8 cellular contexts compared by ENCODE assay signal in the genomic region with DNA sequence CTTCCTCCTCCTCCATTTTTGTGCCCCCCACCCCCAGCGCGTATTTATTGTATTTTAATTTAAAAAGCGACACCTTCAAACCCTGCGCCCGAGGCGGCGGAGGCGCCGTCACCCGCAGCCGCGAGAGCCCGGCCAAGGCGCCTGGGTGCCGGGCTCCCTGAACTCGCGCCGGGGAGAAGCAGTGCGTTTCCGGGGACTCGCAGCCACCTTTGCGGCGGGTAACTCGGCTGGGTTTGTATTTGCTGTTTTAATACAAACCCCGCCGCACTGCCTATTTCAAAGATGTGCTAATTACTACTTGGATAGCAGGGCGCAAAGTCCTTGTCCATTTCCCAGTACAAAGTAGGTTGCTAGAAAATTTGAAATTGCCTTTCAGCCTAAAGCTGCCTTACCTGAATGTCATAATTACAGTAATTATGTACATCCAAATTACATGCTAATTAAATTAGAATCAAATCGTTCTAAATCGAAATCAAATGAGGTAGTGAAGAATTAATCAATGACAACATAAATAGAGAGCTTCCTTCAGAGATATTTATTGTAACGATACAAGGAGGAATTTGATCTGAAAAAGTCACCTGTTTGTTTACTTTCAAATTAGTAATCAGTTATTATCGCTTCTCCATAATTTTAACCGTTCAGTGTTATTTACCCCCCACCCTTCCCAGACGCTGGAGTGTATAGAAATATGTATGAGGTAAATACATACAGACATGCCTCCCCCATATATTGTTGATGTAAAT. TPM values are rescaled to one million over a fixed set of nuclear protein-coding genes. Genes with fewer than 3 reads are reported as not detected.
A peak's percentile ranks its signal among the peaks of the same experiment; 100 is the strongest.
DNase-seq lines count a peak whose midpoint lies in the region; ATAC-seq and TF ChIP-seq lines count a peak whose summit lies in the region.

No MANE protein-coding gene starts in this region.

- H3K27me3 ChIP-seq in CD4-positive, alpha-beta T cell (ENCODE audit: control insufficient read depth, insufficient read depth, low read length) = peaks cover 80% of the 10 kb centered on the region

- H3K36me3 Mint-ChIP-seq in CD4-positive, alpha-beta T cell (ENCODE audit: low read depth) = peaks cover 21% of the 10 kb centered on the region
- H3K36me3 Mint-ChIP-seq in activated CD8-positive, alpha-beta memory T cell treated with anti-CD3 and anti-CD28 coated beads, Interleukin-2, amount 10 ng/mL, durations not matched to agents 7 days and 5 days = peaks cover 6% of the 10 kb centered on the region

- intact Hi-C loops in CD4-positive, alpha-beta T cell (cut with DNase I, micrococcal nuclease) = loop anchor here (5.0 to 10.0 kb wide), 4 partner anchors 95 to 1118 kb away; partner anchors contain the start of genes OLA1 (in 2 of the 2) and SP3 (in 2 of the 2)
- intact Hi-C loops in posterior vena cava (cut with DNase I) = loop anchor here (1.0 to 10.0 kb wide), 3 partner anchors 44 to 940 kb away; no protein-coding TSS in a partner anchor

- peak overlapping the region; percentile 45 for H3K4me3 Mint-ChIP-seq in CD4-positive, alpha-beta T cell
- H3K4me3 Mint-ChIP-seq in activated CD8-positive, alpha-beta memory T cell treated with anti-CD3 and anti-CD28 coated beads, Interleukin-2, amount 10 ng/mL, durations not matched to agents 7 days and 5 days = peak overlapping the region; percentile 35

- DNase-seq in CD4-positive, alpha-beta T cell = peak in 2 of 10 experiments; percentile 23 to 47
- peak; percentile 56 for DNase-seq in GM20000 (ENCODE audit: low spot score)
- DNase-seq in activated CD8-positive, alpha-beta memory T cell treated with anti-CD3 and anti-CD28 coated beads, Interleukin-2, amount 10 ng/mL, durations not matched to agents 7 days and 5 days = peak; percentile 50
- DNase-seq in left kidney (ENCODE audit: low read depth, low spot score) = peak; percentile 50
- no peak for DNase-seq in posterior vena cava (ENCODE audit: low spot score)
- no peak for DNase-seq in omental fat pad (ENCODE audit: low spot score)
- DNase-seq in NCI-H146 treated with DMSO at 0.1 percent for 48 hours (lab: John Stamatoyannopoulos, UW; ENCODE audit: unreplicated experiment) = no peak

- CTCF ChIA-PET in CD4-positive, alpha-beta T cell (lab: Charles Lee) = no interaction called here
- CTCF ChIA-PET in activated CD8-positive, alpha-beta memory T cell treated with anti-CD3 and anti-CD28 coated beads, Interleukin-2, amount 10 ng/mL, durations not matched to agents 7 days and 5 days (lab: Charles Lee) = interaction anchor here (0.6 to 2.8 kb wide), 4 partner anchors 7 to 992 kb away, joined by 3 to 11 read pairs (median 4); no protein-coding TSS in a partner anchor

- peaks cover 4% of the 10 kb centered on the region for H3K9me3 ChIP-seq in CD4-positive, alpha-beta T cell (ENCODE audit: control insufficient read depth, low read length)

- no peak overlapping the region for H3K27ac ChIP-seq in CD4-positive, alpha-beta T cell (ENCODE audit: low read depth, low read length)

- no peak for ATAC-seq in CD4-positive, alpha-beta T cell (ENCODE audit: poor library complexity)
- no peak for ATAC-seq in activated CD8-positive, alpha-beta memory T cell treated with anti-CD3 and anti-CD28 coated beads, Interleukin-2, amount 10 ng/mL, durations not matched to agents 7 days and 5 days
- ATAC-seq in HG02852 (IDR thresholded peaks at IDR 0.05; ENCODE audit: unreplicated experiment) (no peak), omental fat pad (ENCODE audit: low FRiP score) (no peak)

- H3K27me3 Mint-ChIP-seq in CD4-positive, alpha-beta T cell = peaks cover 80% of the 10 kb centered on the region
- H3K27me3 Mint-ChIP-seq in activated CD8-positive, alpha-beta memory T cell treated with anti-CD3 and anti-CD28 coated beads, Interleukin-2, amount 10 ng/mL, durations not matched to agents 7 days and 5 days = peaks cover 72% of the 10 kb centered on the region

- POLR2A ChIA-PET in CD4-positive, alpha-beta T cell (lab: Charles Lee) = interaction anchor here (0.8 kb wide), 1 partner anchor 53 kb away, joined by 3 read pairs; the partner anchor contains the start of gene SCRN3

- no peaks in the 10 kb centered on the region for H3K9me3 Mint-ChIP-seq in CD4-positive, alpha-beta T cell
- no peaks in the 10 kb centered on the region for H3K9me3 Mint-ChIP-seq in activated CD8-positive, alpha-beta memory T cell treated with anti-CD3 and anti-CD28 coated beads, Interleukin-2, amount 10 ng/mL, durations not matched to agents 7 days and 5 days (ENCODE audit: low read depth)

- H3K27ac Mint-ChIP-seq in CD4-positive, alpha-beta T cell = no peak overlapping the region
- H3K27ac Mint-ChIP-seq in activated CD8-positive, alpha-beta memory T cell treated with anti-CD3 and anti-CD28 coated beads, Interleukin-2, amount 10 ng/mL, durations not matched to agents 7 days and 5 days = no peak overlapping the region

- TF ChIP-seq CTCF in CD4-positive, alpha-beta T cell (IDR thresholded peaks at IDR 0.05) = no peak
- TF ChIP-seq CTCF in GM20000 (IDR thresholded peaks at IDR 0.05; ENCODE audit: extremely low read depth, missing control alignments) (no peak), omental fat pad (IDR thresholded peaks at IDR 0.05) (no peak)

- peaks cover 43% of the 10 kb centered on the region for H3K4me1 Mint-ChIP-seq in CD4-positive, alpha-beta T cell (ENCODE audit: low read depth)
- H3K4me1 Mint-ChIP-seq in activated CD8-positive, alpha-beta memory T cell treated with anti-CD3 and anti-CD28 coated beads, Interleukin-2, amount 10 ng/mL, durations not matched to agents 7 days and 5 days = peaks cover 37% of the 10 kb centered on the region

RNA-seq across cellular contexts. Expression of gene SP9, which starts 8.0 kb away (rescaled TPM):
- total RNA-seq in CD4-positive, alpha-beta T cell = not detected
- not detected for total RNA-seq in activated CD8-positive, alpha-beta memory T cell treated with anti-CD3 and anti-CD28 coated beads, Interleukin-2, amount 10 ng/mL, durations not matched to agents 7 days and 5 days
- total RNA-seq in posterior vena cava (not detected), omental fat pad (not detected)

RNA-seq across cellular contexts. Expression of gene SCRN3, which starts 52.8 kb away (rescaled TPM):
- total RNA-seq in CD4-positive, alpha-beta T cell = 1 to 10 TPM; 7.6 to 7.9 TPM
- total RNA-seq in activated CD8-positive, alpha-beta memory T cell treated with anti-CD3 and anti-CD28 coated beads, Interleukin-2, amount 10 ng/mL, durations not matched to agents 7 days and 5 days = 10 to 100 TPM; 16.9 to 20.9 TPM
- total RNA-seq in posterior vena cava (10 to 100 TPM; 19.3 to 21.8 TPM), omental fat pad (10 to 100 TPM in 3 of 4 donors, 1 to 10 TPM in 1; 9.5 to 24.7 (median 18.0) TPM)

Comparison
In these comparisons a context has a peak if more than half of its experiments do, and no peak if none do; other contexts are left out.
1. DNase-seq: peak in GM20000 (single experiment), activated CD8-positive, alpha-beta memory T cell treated with anti-CD3 and anti-CD28 coated beads, Interleukin-2, amount 10 ng/mL, durations not matched to agents 7 days and 5 days (single experiment) and left kidney (single experiment); none in posterior vena cava (single experiment), omental fat pad (single experiment) and NCI-H146 treated with DMSO at 0.1 percent for 48 hours (single experiment).